Comparison of ENCODE assay signal across 29 cellular contexts in genomic region chrX:53950130-53950733, GRCh38.
"Had no signal": no experiment of that assay in that cellular context is flagged by ENCODE, and none has a peak within 500 bp of the region (broad histone marks: within the 10 kb centered on the region; RNA-seq: fewer than 3 reads in every experiment).

No MANE protein-coding gene starts in this region.

- H3K27me3 ChIP-seq: breast epithelium, esophagus muscularis mucosa, gastrocnemius medialis, left lung, neutrophil, upper lobe of left lung, vagina had no signal

- H3K9me3 ChIP-seq: breast epithelium, esophagus muscularis mucosa, gastrocnemius medialis, left lung, neutrophil, thoracic aorta, upper lobe of left lung, vagina had no signal

- H3K4me1 ChIP-seq: breast epithelium, esophagus muscularis mucosa, gastrocnemius medialis, left lung, upper lobe of left lung, vagina had no signal

- H3K4me3 ChIP-seq: breast epithelium, coronary artery, esophagus muscularis mucosa, gastrocnemius medialis, left lung, lung, skin epidermis, thoracic aorta, upper lobe of left lung, vagina had no signal

- H3K27me3 Mint-ChIP-seq: activated CD4-positive, alpha-beta memory T cell treated with anti-CD3 and anti-CD28 coated beads for 36 hours; activated naive CD4-positive, alpha-beta T cell treated with anti-CD3 and anti-CD28 coated beads, Interleukin-2, amount 10 ng/mL, durations not matched to agents 7 days and 5 days; activated naive CD8-positive, alpha-beta T cell treated with anti-CD3 and anti-CD28 coated beads, Interleukin-2, amount 10 ng/mL, durations not matched to agents 7 days and 5 days; stimulated activated naive CD8-positive, alpha-beta T cell treated with anti-CD3 and anti-CD28 coated beads, Interleukin-15, Interleukin-2, amounts not matched to agents 100 ng/mL and 50 ng/mL, for 24 hours had no signal

- FAIRE-seq: endothelial cell of umbilical vein, islet of Langerhans had no signal

- H3K4me1 Mint-ChIP-seq: activated naive CD4-positive, alpha-beta T cell treated with anti-CD3 and anti-CD28 coated beads, Interleukin-2, amount 10 ng/mL, durations not matched to agents 7 days and 5 days; activated naive CD8-positive, alpha-beta T cell treated with anti-CD3 and anti-CD28 coated beads, Interleukin-2, amount 10 ng/mL, durations not matched to agents 7 days and 5 days; nephron; stimulated activated effector memory CD8-positive, alpha-beta T cell treated with anti-CD3 and anti-CD28 coated beads, Interleukin-12 subunit alpha, Interleukin-12 subunit beta, amount 100 ng/mL, for 72 hours had no signal

- DNase-seq: activated CD4-positive, alpha-beta memory T cell treated with anti-CD3 and anti-CD28 coated beads for 36 hours; activated CD4-positive, alpha-beta T cell treated with anti-CD3 and anti-CD28 coated beads for 48 hours; activated CD8-positive, alpha-beta memory T cell treated with anti-CD3 and anti-CD28 coated beads, Interleukin-2, amount 50 U/mL, for 4 hours; activated gamma-delta T cell; activated naive CD4-positive, alpha-beta T cell treated with anti-CD3 and anti-CD28 coated beads, Interleukin-2, amount 10 ng/mL, durations not matched to agents 7 days and 5 days; activated naive CD8-positive, alpha-beta T cell treated with anti-CD3 and anti-CD28 coated beads, Interleukin-2, amount 10 ng/mL, durations not matched to agents 7 days and 5 days; activated T-cell treated with anti-CD3 and anti-CD28 coated beads, Interleukin-2, amount 50 U/mL, for 1 hour; amygdala; cerebellar nuclear complex; gastrocnemius medialis; glutamatergic neuron; left lung; mesendoderm; stimulated activated CD4-positive, alpha-beta T cell treated with anti-CD3 and anti-CD28 coated beads, Interleukin-4, amount 100 ng/mL, for 24 hours; upper lobe of left lung had no signal

- H3K27ac ChIP-seq: breast epithelium, coronary artery, esophagus muscularis mucosa, gastrocnemius medialis, left lung, neutrophil, skin epidermis, thoracic aorta, upper lobe of left lung, vagina had no signal

- H3K36me3 ChIP-seq: breast epithelium, gastrocnemius medialis, thoracic aorta had no signal

- H3K9me3 Mint-ChIP-seq: activated CD4-positive, alpha-beta memory T cell treated with anti-CD3 and anti-CD28 coated beads for 36 hours; activated naive CD4-positive, alpha-beta T cell treated with anti-CD3 and anti-CD28 coated beads, Interleukin-2, amount 10 ng/mL, durations not matched to agents 7 days and 5 days; activated naive CD8-positive, alpha-beta T cell treated with anti-CD3 and anti-CD28 coated beads, Interleukin-2, amount 10 ng/mL, durations not matched to agents 7 days and 5 days; activated T-helper 1 cell treated with anti-CD3 and anti-CD28 coated beads, Interleukin-12 subunit alpha, Interleukin-12 subunit beta, Interleukin-2, Interleukin-4 antibody, amounts not matched to agents 30 ng/mL and 10 ng/mL and 1 ng/mL, durations not matched to agents 14 hours and 24 hours and 36 hours; stimulated activated effector memory CD8-positive, alpha-beta T cell treated with anti-CD3 and anti-CD28 coated beads, Interleukin-12 subunit alpha, Interleukin-12 subunit beta, amount 100 ng/mL, for 72 hours; stimulated activated naive CD8-positive, alpha-beta T cell treated with anti-CD3 and anti-CD28 coated beads, Interleukin-15, Interleukin-2, amounts not matched to agents 100 ng/mL and 50 ng/mL, for 24 hours had no signal

- H3K4me3 Mint-ChIP-seq: activated CD4-positive, alpha-beta memory T cell treated with anti-CD3 and anti-CD28 coated beads for 36 hours; activated naive CD4-positive, alpha-beta T cell treated with anti-CD3 and anti-CD28 coated beads, Interleukin-2, amount 10 ng/mL, durations not matched to agents 7 days and 5 days; activated naive CD8-positive, alpha-beta T cell treated with anti-CD3 and anti-CD28 coated beads, Interleukin-2, amount 10 ng/mL, durations not matched to agents 7 days and 5 days; activated T-helper 1 cell treated with anti-CD3 and anti-CD28 coated beads, Interleukin-12 subunit alpha, Interleukin-12 subunit beta, Interleukin-2, Interleukin-4 antibody, amounts not matched to agents 30 ng/mL and 10 ng/mL and 1 ng/mL, durations not matched to agents 14 hours and 24 hours and 36 hours; nephron; stimulated activated effector memory CD8-positive, alpha-beta T cell treated with anti-CD3 and anti-CD28 coated beads, Interleukin-12 subunit alpha, Interleukin-12 subunit beta, amount 100 ng/mL, for 72 hours; stimulated activated naive CD8-positive, alpha-beta T cell treated with anti-CD3 and anti-CD28 coated beads, Interleukin-15, Interleukin-2, amounts not matched to agents 100 ng/mL and 50 ng/mL, for 24 hours had no signal

- H3K27ac Mint-ChIP-seq: activated CD4-positive, alpha-beta memory T cell treated with anti-CD3 and anti-CD28 coated beads for 36 hours; activated naive CD4-positive, alpha-beta T cell treated with anti-CD3 and anti-CD28 coated beads, Interleukin-2, amount 10 ng/mL, durations not matched to agents 7 days and 5 days; activated naive CD8-positive, alpha-beta T cell treated with anti-CD3 and anti-CD28 coated beads, Interleukin-2, amount 10 ng/mL, durations not matched to agents 7 days and 5 days; nephron; stimulated activated effector memory CD8-positive, alpha-beta T cell treated with anti-CD3 and anti-CD28 coated beads, Interleukin-12 subunit alpha, Interleukin-12 subunit beta, amount 100 ng/mL, for 72 hours; stimulated activated naive CD8-positive, alpha-beta T cell treated with anti-CD3 and anti-CD28 coated beads, Interleukin-15, Interleukin-2, amounts not matched to agents 100 ng/mL and 50 ng/mL, for 24 hours had no signal
